In the genomic region with DNA sequence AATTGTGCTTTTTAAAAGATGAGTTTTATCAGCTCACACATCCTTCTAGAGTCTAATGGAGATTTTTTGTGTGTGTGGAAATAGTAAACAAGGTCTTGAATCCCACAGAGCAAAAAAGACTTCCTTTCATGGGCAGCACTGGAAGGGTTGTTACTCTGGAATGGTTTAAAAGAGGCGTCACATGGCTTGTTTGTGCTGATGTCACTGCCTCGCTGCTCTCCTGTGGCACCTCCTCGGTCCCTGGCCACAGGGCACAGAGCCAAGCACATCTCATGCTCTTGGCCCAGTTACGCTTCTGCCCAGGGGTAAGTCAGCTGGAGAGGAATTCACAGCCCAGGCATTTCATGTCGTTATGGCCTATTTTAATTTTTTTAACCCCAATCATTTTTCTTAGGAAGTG, we compare ENCODE assay signal across 10 cellular contexts. TPM values are rescaled to one million over a fixed set of nuclear protein-coding genes. Genes with fewer than 3 reads are reported as not detected.
DNase-seq lines count a peak whose midpoint lies in the region; ATAC-seq and TF ChIP-seq lines count a peak whose summit lies in the region.
"Had no signal": no experiment of that assay in that cellular context is flagged by ENCODE, and none has a peak within 500 bp of the region (broad histone marks: within the 10 kb centered on the region; RNA-seq: fewer than 3 reads in every experiment).

No MANE protein-coding gene starts in this region.

- peaks cover 7% of the 10 kb centered on the region for H3K36me3 ChIP-seq in smooth muscle cell (ENCODE audit: low read depth)

- no peak overlapping the region for H3K4me3 ChIP-seq in smooth muscle cell

- DNase-seq in GM04504 (ENCODE audit: low read depth) = peak; percentile 85
- DNase-seq in anterior cingulate cortex (lab: John Stamatoyannopoulos, UW) = peak in 52 of 58 donors; percentile 19 to 94 (median 66)
- DNase-seq in hepatic stellate cell (ENCODE audit: low spot score) = peak; percentile 71
- no peak for DNase-seq in smooth muscle cell (lab: John Stamatoyannopoulos, UW; ENCODE audit: unreplicated experiment)
- DNase-seq in stimulated activated naive CD4-positive, alpha-beta T cell (lab: John Stamatoyannopoulos, UW) = no peak
- no peak for DNase-seq in stimulated activated naive CD4-positive, alpha-beta T cell treated with Interleukin-2 at 50 U/mL for 16 hours (lab: John Stamatoyannopoulos, UW)
- DNase-seq: cortex of kidney, T-helper 2 cell had no signal

- no peaks in the 10 kb centered on the region for H3K79me2 ChIP-seq in smooth muscle cell (ENCODE audit: low read depth)

- no peak for ATAC-seq in GM18873 (IDR thresholded peaks at IDR 0.05; ENCODE audit: low FRiP score, unreplicated experiment)
- ATAC-seq in HG03045 (IDR thresholded peaks at IDR 0.05; ENCODE audit: unreplicated experiment) = no peak

- peak overlapping the region; percentile 24 for H3K27ac ChIP-seq in smooth muscle cell (ENCODE audit: low read depth)

- H3K9me3 ChIP-seq in smooth muscle cell (replicated peaks; ENCODE audit: low read depth) = no peaks in the 10 kb centered on the region

- H2AFZ ChIP-seq in smooth muscle cell (ENCODE audit: low read depth) = no peak overlapping the region

- 84% methylated on average over 5 of the region's 5 CpGs for WGBS in smooth muscle cell (ENCODE audit: low lambda C conversion rate)

- no peak overlapping the region for H3K4me2 ChIP-seq in smooth muscle cell

- no peaks in the 10 kb centered on the region for H3K27me3 ChIP-seq in smooth muscle cell (ENCODE audit: low read depth)

- no peak for TF ChIP-seq CTCF in smooth muscle cell (IDR thresholded peaks at IDR 0.05; ENCODE audit: borderline replicate concordance, insufficient read depth, poor library complexity, severe bottlenecking)

- H3K4me1 ChIP-seq in smooth muscle cell (ENCODE audit: low read depth) = no peaks in the 10 kb centered on the region

- H3K9ac ChIP-seq in smooth muscle cell (ENCODE audit: low read depth) = no peak overlapping the region

- H4K20me1 ChIP-seq in smooth muscle cell (ENCODE audit: low read depth) = no peaks in the 10 kb centered on the region

- no peaks in the 10 kb centered on the region for H3F3A ChIP-seq in smooth muscle cell (ENCODE audit: low read depth)

RNA-seq across cellular contexts. Expression of a gene that starts 53.2 kb away (rescaled TPM):
- not detected in 2 replicates for total RNA-seq in smooth muscle cell
- not detected in 2 replicates for polyA plus RNA-seq in smooth muscle cell

Comparison
In these comparisons a context has a peak if more than half of its experiments do, and no peak if none do; other contexts are left out.
1. DNase-seq: peak in GM04504 (single experiment), anterior cingulate cortex (52 of 58) and hepatic stellate cell (single experiment); none in smooth muscle cell (single experiment), stimulated activated naive CD4-positive, alpha-beta T cell (0 of 6) and stimulated activated naive CD4-positive, alpha-beta T cell treated with Interleukin-2 at 50 U/mL for 16 hours (single experiment).